In genomic region chr18:54284967-54285785, GRCh38 we compare ENCODE assay signal across 8 cellular contexts. TPM values are rescaled to one million over a fixed set of nuclear protein-coding genes. Genes with fewer than 3 reads are reported as not detected.
A peak's percentile ranks its signal among the peaks of the same experiment; 100 is the strongest.
DNase-seq lines count a peak whose midpoint lies in the region; ATAC-seq and TF ChIP-seq lines count a peak whose summit lies in the region.

No MANE protein-coding gene starts in this region.

- H3K4me3 ChIP-seq in HUES64 (ENCODE audit: low read length) (no peak overlapping the region), SJCRH30 (no peak overlapping the region), ascending aorta (no peak overlapping the region)

- H3K4me1 Mint-ChIP-seq in activated naive CD8-positive, alpha-beta T cell (ENCODE audit: low read depth), result peaks cover 6% of the 10 kb centered on the region

- H3K27ac ChIP-seq in HUES64 (ENCODE audit: low read depth, low read length) (0 out of 2 replicates have a peak overlapping the region, but pooled peaks have one; percentile 40), SJCRH30 (no peak overlapping the region), ascending aorta (no peak overlapping the region)

- 86% methylated on average over 4 of the region's 8 CpGs for WGBS in HUES64

- H3K9me3 ChIP-seq in HUES64 (ENCODE audit: insufficient read depth, low read depth, low read length) (no peaks in the 10 kb centered on the region), SJCRH30 (replicated peaks) (no peaks in the 10 kb centered on the region), ascending aorta (peaks cover 0 to 10% of the 10 kb centered on the region in 2 donors)

- H3K36me3 Mint-ChIP-seq in activated naive CD8-positive, alpha-beta T cell, result peaks cover 28% of the 10 kb centered on the region

- no peak overlapping the region for H3K9ac ChIP-seq in HUES64 (ENCODE audit: low read depth, low read length)

- no peaks in the 10 kb centered on the region for H3K27me3 ChIP-seq in HUES64 (ENCODE audit: insufficient read depth, low read length)
- H3K27me3 ChIP-seq in SJCRH30, result no peaks in the 10 kb centered on the region
- no peaks in the 10 kb centered on the region for H3K27me3 ChIP-seq in ascending aorta

- peak; percentile 47 for DNase-seq in GM04504 (ENCODE audit: low read depth)
- peak; percentile 31 for DNase-seq in occipital lobe (lab: John Stamatoyannopoulos, UW)
- DNase-seq in SJCRH30, result no peak
- DNase-seq in ascending aorta (ENCODE audit: low spot score in 2 of 2), result no peak
- no peak for DNase-seq in SKM-1 treated with dmso at 0.1 percent for 144 hours (lab: John Stamatoyannopoulos, UW; ENCODE audit: unreplicated experiment)

- H3K4me1 ChIP-seq in HUES64 (ENCODE audit: insufficient read depth, low read length) (peaks cover 5% of the 10 kb centered on the region; the same call in 1 of the 2 replicates), SJCRH30 (no peaks in the 10 kb centered on the region), ascending aorta (no peaks in the 10 kb centered on the region)

- H3K27ac Mint-ChIP-seq in activated naive CD8-positive, alpha-beta T cell, result peak overlapping the region; percentile 30

- no peaks in the 10 kb centered on the region for H3K27me3 Mint-ChIP-seq in activated naive CD8-positive, alpha-beta T cell

- intact Hi-C loops in ascending aorta (cut with DNase I), result no loop called here

- no peak for TF ChIP-seq CTCF in ascending aorta (IDR thresholded peaks at IDR 0.05)

- peaks cover 90% of the 10 kb centered on the region for H3K36me3 ChIP-seq in HUES64 (ENCODE audit: insufficient read depth, low read length)
- peaks cover 7% of the 10 kb centered on the region; the same call in 1 of the 2 replicates for H3K36me3 ChIP-seq in SJCRH30
- peaks cover 37 to 78% of the 10 kb centered on the region in 2 donors for H3K36me3 ChIP-seq in ascending aorta

- no peak overlapping the region for H3K4me3 Mint-ChIP-seq in activated naive CD8-positive, alpha-beta T cell

- peak; percentile 99 for ATAC-seq in GM21529 (IDR thresholded peaks at IDR 0.05; ENCODE audit: unreplicated experiment)

- no peaks in the 10 kb centered on the region for H3K9me3 Mint-ChIP-seq in activated naive CD8-positive, alpha-beta T cell (ENCODE audit: low read depth)

RNA-seq across cellular contexts. Expression of gene POLI, which starts 15.9 kb away (rescaled TPM):
- 21.7 TPM for polyA plus RNA-seq in HUES64 (2013, experiment 1 of 2)
- 30.2 TPM for polyA plus RNA-seq in HUES64 (2013, experiment 2 of 2)
- total RNA-seq in occipital lobe (131 TPM), ascending aorta (14.5 TPM)
- total RNA-seq in SJCRH30 (2014; rRNA removed; shearing (Covaris generic)), result 16.1 and 16.5 TPM in 2 replicates

Comparison
In these comparisons a context has a peak if more than half of its experiments do, and no peak if none do; other contexts are left out.
1. DNase-seq: peak in GM04504 (single experiment) and occipital lobe (single experiment); none in SJCRH30 (0 of 2), ascending aorta (0 of 2) and SKM-1 treated with dmso at 0.1 percent for 144 hours (single experiment).